In genomic region chr3:75432466-75432865, GRCh38 we compare ENCODE assay signal across 8 cellular contexts.
DNase-seq lines count a peak whose midpoint lies in the region; ATAC-seq and TF ChIP-seq lines count a peak whose summit lies in the region.
"Not testable (repeated sequence)": the region's sequence is repeated elsewhere in the genome, so short reads cannot be mapped to it uniquely, and the experiment has no call there.

No MANE protein-coding gene starts in this region.

- peak overlapping the region; percentile 58 for H3K27ac ChIP-seq in ACC112 (ENCODE audit: low read depth, low read length)
- peak overlapping the region; percentile 67 for H3K27ac ChIP-seq in PC-9
- peak overlapping the region; percentile 62 for H3K27ac ChIP-seq in fibroblast of lung (ENCODE audit: insufficient read depth, low read length)
- peak overlapping the region; percentile 48 for H3K27ac ChIP-seq in right cardiac atrium (ENCODE audit: low read length)
- peak overlapping the region in 4 of 5 donors; percentile 23 to 93 (median 68) for H3K27ac ChIP-seq in stomach

- WGBS in right cardiac atrium, result 78% methylated on average over 5 of the region's 5 CpGs
- WGBS in stomach, 5 donors, result 91 to 96% (median 93%) methylated on average over 5 of the region's 5 CpGs

- peaks cover 25% of the 10 kb centered on the region for H3K4me1 ChIP-seq in ACC112 (ENCODE audit: control insufficient read depth, insufficient read depth, low read length, unreplicated experiment)
- H3K4me1 ChIP-seq in PC-9 (replicated peaks; ENCODE audit: insufficient read depth), result peaks cover 30% of the 10 kb centered on the region
- peaks cover 17% of the 10 kb centered on the region for H3K4me1 ChIP-seq in fibroblast of lung (ENCODE audit: control insufficient read depth, extremely low read depth, insufficient read depth, low read length)
- H3K4me1 ChIP-seq in right cardiac atrium (ENCODE audit: control insufficient read depth, insufficient read depth, low read length), result not testable (repeated sequence)
- peaks cover 7 to 42% (median 30%) of the 10 kb centered on the region in 4 donors for H3K4me1 ChIP-seq in stomach

- not testable (repeated sequence) for H3K9me3 ChIP-seq in PC-9 (ENCODE audit: insufficient read depth, low read depth); fibroblast of lung (ENCODE audit: control insufficient read depth, insufficient read depth, low read depth, low read length); right cardiac atrium (ENCODE audit: control insufficient read depth, low read length); stomach

- not testable (repeated sequence) for DNase-seq in PC-9; fibroblast of lung (ENCODE audit: low read depth in 2 of 2); right cardiac atrium; osteocyte (ENCODE audit: extremely low spot score, unreplicated experiment); stomach

- intact Hi-C loops in PC-9 (cut with micrococcal nuclease; ENCODE audit: unreplicated experiment); right cardiac atrium (cut with DNase I); stomach (cut with DNase I; ENCODE audit: low total_unique reads): not testable (repeated sequence)

- not testable (repeated sequence) for TF ChIP-seq EP300 in stomach (IDR thresholded peaks at IDR 0.05)

- not testable (repeated sequence) for H3K9ac ChIP-seq in fibroblast of lung (ENCODE audit: insufficient read depth, low read length)

- not testable (repeated sequence) for ATAC-seq in activated T-helper 17 cell treated with anti-CD3 and anti-CD28 coated beads, Interleukin-2, amount 50 U/mL, for 72 hours (replicated peaks); right cardiac atrium

- H3K27ac Mint-ChIP-seq in activated T-helper 17 cell treated with anti-CD3 and anti-CD28 coated beads, Interleukin-2, amount 50 U/mL, for 72 hours, result peak overlapping the region; percentile 20
- H3K27ac Mint-ChIP-seq in brain, result peak overlapping the region in 3 of 5 experiments; percentile 36 to 96 (median 95)
- peak overlapping the region; percentile 95 for H3K27ac Mint-ChIP-seq in osteocyte (ENCODE audit: unreplicated experiment)

- CTCF ChIA-PET in PC-9 (lab: Charles Lee), result not testable (repeated sequence)

- H3F3A ChIP-seq in PC-9 (ENCODE audit: insufficient read depth, low read depth), result peaks cover 16% of the 10 kb centered on the region

- not testable (repeated sequence) for BruUV-seq in PC-9 (replicated peaks; lab: Mats Ljungman, UMichigan)

- not testable (repeated sequence) for H3K9me3 Mint-ChIP-seq in activated T-helper 17 cell treated with anti-CD3 and anti-CD28 coated beads, Interleukin-2, amount 50 U/mL, for 72 hours; brain; osteocyte (ENCODE audit: unreplicated experiment)

- peak overlapping the region; percentile 87 for H3K4me2 ChIP-seq in PC-9
- not testable (repeated sequence) for H3K4me2 ChIP-seq in fibroblast of lung (ENCODE audit: extremely low read depth, insufficient read depth, low read length)

- not testable (repeated sequence) for H2AFZ ChIP-seq in ACC112 (ENCODE audit: low read length, unreplicated experiment); PC-9; fibroblast of lung (ENCODE audit: low read length)

- H3K27me3 Mint-ChIP-seq in activated T-helper 17 cell treated with anti-CD3 and anti-CD28 coated beads, Interleukin-2, amount 50 U/mL, for 72 hours; brain; osteocyte (ENCODE audit: unreplicated experiment): not testable (repeated sequence)

- H3K4me1 Mint-ChIP-seq in activated T-helper 17 cell treated with anti-CD3 and anti-CD28 coated beads, Interleukin-2, amount 50 U/mL, for 72 hours, result peaks cover 14% of the 10 kb centered on the region
- H3K4me1 Mint-ChIP-seq in brain, result peaks cover 30% of the 10 kb centered on the region
- peaks cover 44% of the 10 kb centered on the region for H3K4me1 Mint-ChIP-seq in osteocyte (ENCODE audit: unreplicated experiment)

- not testable (repeated sequence) for TF ChIP-seq CTCF in PC-9 (conservative IDR thresholded peaks at IDR 0.05); brain (conservative IDR thresholded peaks at IDR 0.05); fibroblast of lung (conservative IDR thresholded peaks at IDR 0.05 in 1 of 2, IDR thresholded peaks at IDR 0.05 in 1 of 2; ENCODE audit: low read depth in 1 of 2, low read length in 2 of 2); osteocyte (IDR thresholded peaks at IDR 0.05); stomach (IDR thresholded peaks at IDR 0.05)

- H4K20me1 ChIP-seq in PC-9 (ENCODE audit: insufficient read depth); fibroblast of lung (ENCODE audit: control insufficient read depth, extremely low read depth, insufficient read depth, low read length): not testable (repeated sequence)

- H3K4me3 ChIP-seq in ACC112 (ENCODE audit: low read depth, low read length); fibroblast of lung (replicated peaks in 1 of 4; ENCODE audit: control extremely low read depth in 1 of 4, insufficient read depth in 1 of 4, low read depth in 3 of 4, low read length in 4 of 4); right cardiac atrium (ENCODE audit: low read length); stomach: not testable (repeated sequence)
- H3K4me3 ChIP-seq in PC-9, result peak overlapping the region; percentile 5; the same call in 1 of the 2 replicates

- peaks cover 38% of the 10 kb centered on the region for H3K36me3 Mint-ChIP-seq in activated T-helper 17 cell treated with anti-CD3 and anti-CD28 coated beads, Interleukin-2, amount 50 U/mL, for 72 hours (ENCODE audit: low read depth)
- not testable (repeated sequence) for H3K36me3 Mint-ChIP-seq in brain; osteocyte (ENCODE audit: unreplicated experiment)

- not testable (repeated sequence) for H3K27me3 ChIP-seq in ACC112 (ENCODE audit: insufficient read depth, low read length); PC-9 (ENCODE audit: insufficient read depth, low read depth); fibroblast of lung (ENCODE audit: control insufficient read depth, insufficient read depth, low read length); right cardiac atrium (ENCODE audit: control insufficient read depth, insufficient read depth); stomach

- POLR2A ChIA-PET in PC-9 (lab: Charles Lee; ENCODE audit: unreplicated experiment), result interaction anchor here (0.7 kb wide), 1 partner anchor 355 kb away, joined by 5 read pairs; no protein-coding TSS in a partner anchor

- not testable (repeated sequence) for TF ChIP-seq POLR2A in stomach (IDR thresholded peaks at IDR 0.05)

- not testable (repeated sequence) for H3K4me3 Mint-ChIP-seq in activated T-helper 17 cell treated with anti-CD3 and anti-CD28 coated beads, Interleukin-2, amount 50 U/mL, for 72 hours
- peak overlapping the region in 3 of 5 experiments; percentile 5 to 71 (median 69) for H3K4me3 Mint-ChIP-seq in brain
- H3K4me3 Mint-ChIP-seq in osteocyte (ENCODE audit: unreplicated experiment), result peak overlapping the region; percentile 15

- not testable (repeated sequence) for H3K79me2 ChIP-seq in ACC112 (ENCODE audit: control insufficient read depth, insufficient read depth, low read length, unreplicated experiment); fibroblast of lung (ENCODE audit: control insufficient read depth, insufficient read depth, low read length)
- H3K79me2 ChIP-seq in PC-9 (ENCODE audit: low read depth), result peaks cover 22% of the 10 kb centered on the region

- H3K36me3 ChIP-seq in ACC112 (ENCODE audit: insufficient read depth, low read length); PC-9 (ENCODE audit: low read depth); fibroblast of lung (ENCODE audit: control insufficient read depth, insufficient read depth, low read length): not testable (repeated sequence)
- peaks cover 1 to 43% (median 30%) of the 10 kb centered on the region in 4 donors for H3K36me3 ChIP-seq in stomach

- H3K9me2 ChIP-seq in PC-9 (ENCODE audit: insufficient read depth), result not testable (repeated sequence)

Comparison
In these comparisons a context has a peak if more than half of its experiments do, and no peak if none do; other contexts are left out.
1. H3K27ac Mint-ChIP-seq: peak in every context shown above with its lines; median percentile 95 in brain; 95 in osteocyte; 20 in activated T-helper 17 cell treated with anti-CD3 and anti-CD28 coated beads, Interleukin-2, amount 50 U/mL, for 72 hours.